ENCODE assay signal across 1 cellular context in the genomic region with DNA sequence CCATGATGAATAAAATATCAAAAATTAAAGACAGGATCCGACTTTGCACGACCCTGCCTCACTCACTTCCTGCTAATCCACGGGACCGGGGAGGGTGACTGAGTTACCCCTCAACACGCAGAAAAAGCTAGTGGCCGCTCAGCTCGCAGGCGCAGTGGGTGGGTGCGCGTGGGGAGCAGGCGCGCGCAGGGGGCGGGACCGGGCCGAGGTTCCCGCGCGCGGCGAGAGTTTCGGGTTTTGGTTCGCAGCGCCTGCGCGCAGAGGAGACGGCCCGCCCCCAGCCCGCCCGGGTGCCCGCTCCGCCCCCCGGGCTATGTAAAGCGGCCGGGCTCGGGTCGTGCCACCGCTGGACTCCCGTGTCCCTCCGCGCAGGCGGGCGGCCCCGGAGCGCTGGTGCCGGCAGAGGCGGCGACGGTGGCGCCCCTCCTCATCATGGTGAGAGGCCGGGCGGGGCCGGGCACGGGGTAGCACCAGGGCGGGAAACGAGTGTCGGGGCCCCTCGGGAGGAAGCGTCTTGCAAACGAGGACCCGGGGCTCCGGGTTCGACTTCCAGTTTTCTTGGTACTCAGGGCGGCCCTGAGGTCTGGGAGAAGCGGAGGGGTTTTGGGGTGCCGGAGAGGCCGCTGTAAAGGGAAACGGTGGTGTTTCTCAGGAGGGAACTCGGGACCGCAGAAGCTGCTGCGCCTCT.
A peak's percentile ranks its signal among the peaks of the same experiment; 100 is the strongest.
TF ChIP-seq lines count a peak whose summit lies in the region.

A gene (plus strand): TSS at position 343 of the 688 bp plus-strand sequence. CDS start 90 bp downstream, at position 433.

TF ChIP-seq in HepG2, 621 proteins besides CTCF, POLR2A, EP300 and RAD21 (continued from another document and continues in another):
- TF ChIP-seq, protein P1, sequence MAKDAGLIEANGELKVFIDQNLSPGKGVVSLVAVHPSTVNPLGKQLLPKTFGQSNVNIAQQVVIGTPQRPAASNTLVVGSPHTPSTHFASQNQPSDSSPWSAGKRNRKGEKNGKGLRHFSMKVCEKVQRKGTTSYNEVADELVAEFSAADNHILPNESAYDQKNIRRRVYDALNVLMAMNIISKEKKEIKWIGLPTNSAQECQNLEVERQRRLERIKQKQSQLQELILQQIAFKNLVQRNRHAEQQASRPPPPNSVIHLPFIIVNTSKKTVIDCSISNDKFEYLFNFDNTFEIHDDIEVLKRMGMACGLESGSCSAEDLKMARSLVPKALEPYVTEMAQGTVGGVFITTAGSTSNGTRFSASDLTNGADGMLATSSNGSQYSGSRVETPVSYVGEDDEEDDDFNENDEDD (CRISPR knock-in tag; IDR thresholded peaks at IDR 0.05; ENCODE audit: borderline replicate concordance), result peak; percentile 90
- TF ChIP-seq HNRNPH1 (optimal IDR thresholded peaks at IDR 0.05; ENCODE audit: low read depth, low read length) (no peak), SATB2 (CRISPR knock-in tag; IDR thresholded peaks at IDR 0.05) (no peak), FOXP1 (IDR thresholded peaks at IDR 0.05) (no peak), FOXP1 (CRISPR knock-in tag; IDR thresholded peaks at IDR 0.05) (peak; percentile 8; the same call in 1 of the 2 replicates), MXD4 (CRISPR knock-in tag; IDR thresholded peaks at IDR 0.05) (peak; percentile 53; the same call in 1 of the 2 replicates), BRCA1 (CRISPR knock-in tag; IDR thresholded peaks at IDR 0.05) (peak; percentile 74; the same call in 1 of the 2 replicates), ZNF607 (CRISPR knock-in tag; IDR thresholded peaks at IDR 0.05; ENCODE audit: borderline replicate concordance) (peak; percentile 96; the same call in 1 of the 2 replicates), SRSF4 (IDR thresholded peaks at IDR 0.05; ENCODE audit: low read depth, low read length, poor library complexity, severe bottlenecking) (no peak), ZNF614 (CRISPR knock-in tag; IDR thresholded peaks at IDR 0.05; ENCODE audit: borderline replicate concordance) (no peak), NR2C2 (CRISPR knock-in tag; IDR thresholded peaks at IDR 0.05; ENCODE audit: borderline replicate concordance) (no peak), HDAC2 (CRISPR knock-in tag; IDR thresholded peaks at IDR 0.05) (no peak; the same call in 1 of the 2 replicates), EEA1 (CRISPR knock-in tag; IDR thresholded peaks at IDR 0.05; ENCODE audit: borderline replicate concordance) (no peak), TBP (CRISPR knock-in tag; IDR thresholded peaks at IDR 0.05) (no peak), RFXANK (CRISPR knock-in tag; IDR thresholded peaks at IDR 0.05) (no peak), BRD4 (CRISPR knock-in tag; IDR thresholded peaks at IDR 0.05) (peak; percentile 69; the same call in 1 of the 2 replicates), ZFY (CRISPR knock-in tag; IDR thresholded peaks at IDR 0.05) (peak; percentile 84; the same call in 1 of the 2 replicates), TOPORS (CRISPR knock-in tag; IDR thresholded peaks at IDR 0.05) (peak; percentile 68; the same call in 1 of the 2 replicates), ZNF292 (CRISPR knock-in tag; IDR thresholded peaks at IDR 0.05; ENCODE audit: borderline replicate concordance, low read depth) (no peak), RBFOX2 (IDR thresholded peaks at IDR 0.05; ENCODE audit: low read depth, low read length) (peak; percentile 99), ZFP36 (IDR thresholded peaks at IDR 0.05; ENCODE audit: borderline replicate concordance, low read depth, low read length, partially characterized antibody) (no peak), FOXO1 (CRISPR knock-in tag; IDR thresholded peaks at IDR 0.05) (peak; percentile 61; the same call in 1 of the 2 replicates), ZSCAN22 (CRISPR knock-in tag; IDR thresholded peaks at IDR 0.05) (no peak), SETDB1 (CRISPR knock-in tag; IDR thresholded peaks at IDR 0.05; ENCODE audit: borderline replicate concordance) (no peak), ZNF510 (CRISPR knock-in tag; IDR thresholded peaks at IDR 0.05; ENCODE audit: low read depth) (no peak), SP1 (IDR thresholded peaks at IDR 0.05) (no peak), SP1 (CRISPR knock-in tag; IDR thresholded peaks at IDR 0.05) (peak; percentile 93), ZNF670 (CRISPR knock-in tag; IDR thresholded peaks at IDR 0.05; ENCODE audit: borderline replicate concordance) (peak; percentile 92; the same call in 1 of the 2 replicates), RFX5 (IDR thresholded peaks at IDR 0.05; ENCODE audit: low read depth, low read length) (0 out of 2 replicates have a peak, but pooled peaks have one; percentile 6), TMF1 (CRISPR knock-in tag; IDR thresholded peaks at IDR 0.05; ENCODE audit: low read depth) (peak; percentile 85), PAWR (CRISPR knock-in tag; IDR thresholded peaks at IDR 0.05; ENCODE audit: borderline replicate concordance) (0 out of 2 replicates have a peak, but pooled peaks have one; percentile 3), FOXK2 (IDR thresholded peaks at IDR 0.05) (no peak), SOX6 (IDR thresholded peaks at IDR 0.05) (no peak), SOX6 (CRISPR knock-in tag; IDR thresholded peaks at IDR 0.05) (no peak), GPN1 (CRISPR knock-in tag; IDR thresholded peaks at IDR 0.05; ENCODE audit: borderline replicate concordance) (no peak), ZFP41 (CRISPR knock-in tag; IDR thresholded peaks at IDR 0.05; ENCODE audit: borderline replicate concordance) (no peak; the same call in 1 of the 2 replicates), MED13 (CRISPR knock-in tag; IDR thresholded peaks at IDR 0.05) (peak; percentile 63; the same call in 1 of the 2 replicates), HHEX (CRISPR knock-in tag; IDR thresholded peaks at IDR 0.05) (0 out of 2 replicates have a peak, but pooled peaks have one; percentile 12), SNAI1 (CRISPR knock-in tag; IDR thresholded peaks at IDR 0.05; ENCODE audit: borderline replicate concordance) (no peak), MIXL1 (CRISPR knock-in tag; IDR thresholded peaks at IDR 0.05) (0 out of 2 replicates have a peak, but pooled peaks have one; percentile 33), ATF7 (IDR thresholded peaks at IDR 0.05) (no peak), ATF7 (CRISPR knock-in tag; IDR thresholded peaks at IDR 0.05) (0 out of 2 replicates have a peak, but pooled peaks have one; percentile 44), SRY (CRISPR knock-in tag; IDR thresholded peaks at IDR 0.05) (peak; percentile 63; the same call in 1 of the 2 replicates), ZFP36L1 (CRISPR knock-in tag; IDR thresholded peaks at IDR 0.05) (peak; percentile 59; the same call in 1 of the 2 replicates)
- TF ChIP-seq, protein P2, sequence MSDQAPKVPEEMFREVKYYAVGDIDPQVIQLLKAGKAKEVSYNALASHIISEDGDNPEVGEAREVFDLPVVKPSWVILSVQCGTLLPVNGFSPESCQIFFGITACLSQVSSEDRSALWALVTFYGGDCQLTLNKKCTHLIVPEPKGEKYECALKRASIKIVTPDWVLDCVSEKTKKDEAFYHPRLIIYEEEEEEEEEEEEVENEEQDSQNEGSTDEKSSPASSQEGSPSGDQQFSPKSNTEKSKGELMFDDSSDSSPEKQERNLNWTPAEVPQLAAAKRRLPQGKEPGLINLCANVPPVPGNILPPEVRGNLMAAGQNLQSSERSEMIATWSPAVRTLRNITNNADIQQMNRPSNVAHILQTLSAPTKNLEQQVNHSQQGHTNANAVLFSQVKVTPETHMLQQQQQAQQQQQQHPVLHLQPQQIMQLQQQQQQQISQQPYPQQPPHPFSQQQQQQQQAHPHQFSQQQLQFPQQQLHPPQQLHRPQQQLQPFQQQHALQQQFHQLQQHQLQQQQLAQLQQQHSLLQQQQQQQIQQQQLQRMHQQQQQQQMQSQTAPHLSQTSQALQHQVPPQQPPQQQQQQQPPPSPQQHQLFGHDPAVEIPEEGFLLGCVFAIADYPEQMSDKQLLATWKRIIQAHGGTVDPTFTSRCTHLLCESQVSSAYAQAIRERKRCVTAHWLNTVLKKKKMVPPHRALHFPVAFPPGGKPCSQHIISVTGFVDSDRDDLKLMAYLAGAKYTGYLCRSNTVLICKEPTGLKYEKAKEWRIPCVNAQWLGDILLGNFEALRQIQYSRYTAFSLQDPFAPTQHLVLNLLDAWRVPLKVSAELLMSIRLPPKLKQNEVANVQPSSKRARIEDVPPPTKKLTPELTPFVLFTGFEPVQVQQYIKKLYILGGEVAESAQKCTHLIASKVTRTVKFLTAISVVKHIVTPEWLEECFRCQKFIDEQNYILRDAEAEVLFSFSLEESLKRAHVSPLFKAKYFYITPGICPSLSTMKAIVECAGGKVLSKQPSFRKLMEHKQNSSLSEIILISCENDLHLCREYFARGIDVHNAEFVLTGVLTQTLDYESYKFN (CRISPR knock-in tag; conservative IDR thresholded peaks at IDR 0.05), result no peak; the same call in none of the 2 replicates
- TF ChIP-seq, protein P3, sequence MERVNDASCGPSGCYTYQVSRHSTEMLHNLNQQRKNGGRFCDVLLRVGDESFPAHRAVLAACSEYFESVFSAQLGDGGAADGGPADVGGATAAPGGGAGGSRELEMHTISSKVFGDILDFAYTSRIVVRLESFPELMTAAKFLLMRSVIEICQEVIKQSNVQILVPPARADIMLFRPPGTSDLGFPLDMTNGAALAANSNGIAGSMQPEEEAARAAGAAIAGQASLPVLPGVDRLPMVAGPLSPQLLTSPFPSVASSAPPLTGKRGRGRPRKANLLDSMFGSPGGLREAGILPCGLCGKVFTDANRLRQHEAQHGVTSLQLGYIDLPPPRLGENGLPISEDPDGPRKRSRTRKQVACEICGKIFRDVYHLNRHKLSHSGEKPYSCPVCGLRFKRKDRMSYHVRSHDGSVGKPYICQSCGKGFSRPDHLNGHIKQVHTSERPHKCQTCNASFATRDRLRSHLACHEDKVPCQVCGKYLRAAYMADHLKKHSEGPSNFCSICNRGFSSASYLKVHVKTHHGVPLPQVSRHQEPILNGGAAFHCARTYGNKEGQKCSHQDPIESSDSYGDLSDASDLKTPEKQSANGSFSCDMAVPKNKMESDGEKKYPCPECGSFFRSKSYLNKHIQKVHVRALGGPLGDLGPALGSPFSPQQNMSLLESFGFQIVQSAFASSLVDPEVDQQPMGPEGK (CRISPR knock-in tag; IDR thresholded peaks at IDR 0.05), result peak; percentile 88
- TF ChIP-seq, protein P4, sequence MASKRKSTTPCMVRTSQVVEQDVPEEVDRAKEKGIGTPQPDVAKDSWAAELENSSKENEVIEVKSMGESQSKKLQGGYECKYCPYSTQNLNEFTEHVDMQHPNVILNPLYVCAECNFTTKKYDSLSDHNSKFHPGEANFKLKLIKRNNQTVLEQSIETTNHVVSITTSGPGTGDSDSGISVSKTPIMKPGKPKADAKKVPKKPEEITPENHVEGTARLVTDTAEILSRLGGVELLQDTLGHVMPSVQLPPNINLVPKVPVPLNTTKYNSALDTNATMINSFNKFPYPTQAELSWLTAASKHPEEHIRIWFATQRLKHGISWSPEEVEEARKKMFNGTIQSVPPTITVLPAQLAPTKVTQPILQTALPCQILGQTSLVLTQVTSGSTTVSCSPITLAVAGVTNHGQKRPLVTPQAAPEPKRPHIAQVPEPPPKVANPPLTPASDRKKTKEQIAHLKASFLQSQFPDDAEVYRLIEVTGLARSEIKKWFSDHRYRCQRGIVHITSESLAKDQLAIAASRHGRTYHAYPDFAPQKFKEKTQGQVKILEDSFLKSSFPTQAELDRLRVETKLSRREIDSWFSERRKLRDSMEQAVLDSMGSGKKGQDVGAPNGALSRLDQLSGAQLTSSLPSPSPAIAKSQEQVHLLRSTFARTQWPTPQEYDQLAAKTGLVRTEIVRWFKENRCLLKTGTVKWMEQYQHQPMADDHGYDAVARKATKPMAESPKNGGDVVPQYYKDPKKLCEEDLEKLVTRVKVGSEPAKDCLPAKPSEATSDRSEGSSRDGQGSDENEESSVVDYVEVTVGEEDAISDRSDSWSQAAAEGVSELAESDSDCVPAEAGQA (IDR thresholded peaks at IDR 0.05; ENCODE audit: low read depth), result no peak; the same call in 1 of the 2 replicates
- TF ChIP-seq, protein P4 (CRISPR knock-in tag; IDR thresholded peaks at IDR 0.05; ENCODE audit: borderline replicate concordance), result peak; percentile 93
- TF ChIP-seq, protein P5, sequence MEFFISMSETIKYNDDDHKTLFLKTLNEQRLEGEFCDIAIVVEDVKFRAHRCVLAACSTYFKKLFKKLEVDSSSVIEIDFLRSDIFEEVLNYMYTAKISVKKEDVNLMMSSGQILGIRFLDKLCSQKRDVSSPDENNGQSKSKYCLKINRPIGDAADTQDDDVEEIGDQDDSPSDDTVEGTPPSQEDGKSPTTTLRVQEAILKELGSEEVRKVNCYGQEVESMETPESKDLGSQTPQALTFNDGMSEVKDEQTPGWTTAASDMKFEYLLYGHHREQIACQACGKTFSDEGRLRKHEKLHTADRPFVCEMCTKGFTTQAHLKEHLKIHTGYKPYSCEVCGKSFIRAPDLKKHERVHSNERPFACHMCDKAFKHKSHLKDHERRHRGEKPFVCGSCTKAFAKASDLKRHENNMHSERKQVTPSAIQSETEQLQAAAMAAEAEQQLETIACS (CRISPR knock-in tag; IDR thresholded peaks at IDR 0.05), result peak; percentile 76
- TF ChIP-seq, protein P6, sequence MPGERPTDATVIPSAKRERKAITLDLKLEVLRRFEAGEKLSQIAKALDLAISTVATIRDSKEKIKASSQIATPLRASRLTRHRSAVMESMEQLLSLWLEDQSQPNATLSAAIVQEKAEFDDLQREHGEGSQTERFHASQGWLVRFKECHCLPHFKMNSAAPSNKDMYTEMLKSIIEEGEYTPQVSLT (CRISPR knock-in tag; IDR thresholded peaks at IDR 0.05; ENCODE audit: borderline replicate concordance, low read depth), result peak; percentile 8; the same call in 1 of the 2 replicates
- TF ChIP-seq, protein P7, sequence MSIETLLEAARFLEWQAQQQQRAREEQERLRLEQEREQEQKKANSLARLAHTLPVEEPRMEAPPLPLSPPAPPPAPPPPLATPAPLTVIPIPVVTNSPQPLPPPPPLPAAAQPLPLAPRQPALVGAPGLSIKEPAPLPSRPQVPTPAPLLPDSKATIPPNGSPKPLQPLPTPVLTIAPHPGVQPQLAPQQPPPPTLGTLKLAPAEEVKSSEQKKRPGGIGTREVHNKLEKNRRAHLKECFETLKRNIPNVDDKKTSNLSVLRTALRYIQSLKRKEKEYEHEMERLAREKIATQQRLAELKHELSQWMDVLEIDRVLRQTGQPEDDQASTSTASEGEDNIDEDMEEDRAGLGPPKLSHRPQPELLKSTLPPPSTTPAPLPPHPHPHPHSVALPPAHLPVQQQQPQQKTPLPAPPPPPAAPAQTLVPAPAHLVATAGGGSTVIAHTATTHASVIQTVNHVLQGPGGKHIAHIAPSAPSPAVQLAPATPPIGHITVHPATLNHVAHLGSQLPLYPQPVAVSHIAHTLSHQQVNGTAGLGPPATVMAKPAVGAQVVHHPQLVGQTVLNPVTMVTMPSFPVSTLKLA (IDR thresholded peaks at IDR 0.05), result 0 out of 2 replicates have a peak, but pooled peaks have one; percentile 33
